ENCODE assay signal across 20 cellular contexts in the genomic region with DNA sequence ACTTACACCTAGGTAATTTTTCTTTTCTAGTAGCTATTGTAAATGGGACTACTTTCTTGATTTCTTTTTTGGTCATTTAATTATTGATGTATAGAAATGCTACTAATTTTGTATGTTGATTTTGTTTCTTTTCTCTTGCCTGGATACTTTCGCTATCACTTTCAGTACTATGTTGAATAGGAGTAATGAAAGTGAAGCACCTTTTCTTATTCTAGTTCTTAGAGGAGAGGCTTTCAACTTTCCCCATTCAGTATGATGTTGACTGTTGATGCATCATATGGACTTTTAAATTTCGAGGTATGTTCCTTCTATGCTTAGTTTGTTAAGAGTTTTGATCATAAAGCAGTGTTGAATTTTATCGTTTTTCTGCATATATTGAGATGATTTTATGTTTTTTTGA.
"Had no signal": no experiment of that assay in that cellular context is flagged by ENCODE, and none has a peak within 500 bp of the region (broad histone marks: within the 10 kb centered on the region; RNA-seq: fewer than 3 reads in every experiment).

No MANE protein-coding gene starts in this region.

- ATAC-seq: activated CD8-positive, alpha-beta T cell treated with anti-CD3 and anti-CD28 coated beads for 36 hours; activated naive CD8-positive, alpha-beta T cell treated with anti-CD3 and anti-CD28 coated beads, Interleukin-2, amount 50 U/mL, for 24 hours; esophagus mucosa; left cardiac atrium; left ventricle myocardium superior; mucosa of descending colon; sciatic nerve had no signal

- H3K36me3 ChIP-seq: vagina had no signal

- DNase-seq: activated B cell treated with CpG ODN at 0.5 μM for 24 hours; activated CD4-positive, alpha-beta T cell treated with anti-CD3 and anti-CD28 coated beads, Interleukin-2, amount 50 U/mL, for 1 hour; activated CD8-positive, alpha-beta T cell treated with anti-CD3 and anti-CD28 coated beads for 36 hours; activated naive CD8-positive, alpha-beta T cell treated with anti-CD3 and anti-CD28 coated beads, Interleukin-2, amount 50 U/mL, for 24 hours; activated T-cell treated with anti-CD3 and anti-CD28 coated beads, Interleukin-2, amount 50 U/mL, for 48 hours; amygdala; central memory CD4-positive, alpha-beta T cell; endodermal cell; foreskin fibroblast; head of caudate nucleus; hippocampal formation; left cardiac atrium; left ventricle myocardium superior; mucosa of descending colon; stimulated activated CD4-positive, alpha-beta T cell treated with anti-CD3 and anti-CD28 coated beads, Interleukin-12 subunit alpha, Interleukin-12 subunit beta, amount 100 ng/mL, for 4 hours; stimulated activated CD4-positive, alpha-beta T cell treated with anti-CD3 and anti-CD28 coated beads, Interleukin-4, amount 100 ng/mL, for 1 hour had no signal

- H3K4me1 ChIP-seq: vagina had no signal

- H3K4me3 ChIP-seq: mucosa of descending colon, skin epidermis, vagina had no signal

- H3K9me3 ChIP-seq: mucosa of descending colon, vagina had no signal

- H3K27ac ChIP-seq: skin epidermis, vagina had no signal
